ENCODE assay signal across 8 cellular contexts in genomic region chr13:52235900-52236595, GRCh38.
DNase-seq lines count a peak whose midpoint lies in the region; ATAC-seq lines count a peak whose summit lies in the region.
"Not testable (repeated sequence)": the region's sequence is repeated elsewhere in the genome, so short reads cannot be mapped to it uniquely, and the experiment has no call there.

No MANE protein-coding gene starts in this region.

- intact Hi-C loops in left cardiac atrium (cut with DNase I); posterior cingulate gyrus (cut with DNase I): not testable (repeated sequence)

- ATAC-seq in GM18508 (IDR thresholded peaks at IDR 0.05; ENCODE audit: insufficient read depth, unreplicated experiment) (peak; percentile 52), HG02970 (IDR thresholded peaks at IDR 0.05; ENCODE audit: low FRiP score, unreplicated experiment) (peak; percentile 59), left cardiac atrium (peak; percentile 95 to 97)

- peak; percentile 59 for DNase-seq in A172 (ENCODE audit: low spot score)
- peak; percentile 35 for DNase-seq in NCI-H1694 (lab: John Stamatoyannopoulos, UW)
- peak; percentile 5 to 62 for DNase-seq in SW 1271 (lab: John Stamatoyannopoulos, UW)
- peak; percentile 73 for DNase-seq in amniotic epithelial cell (ENCODE audit: low read depth)
- DNase-seq in left cardiac atrium, result peak; percentile 21
- DNase-seq in posterior cingulate gyrus, result peak in 8 of 10 donors; percentile 16 to 93 (median 46)

Comparison
In these comparisons a context has a peak if more than half of its experiments do, and no peak if none do; other contexts are left out.
1. Peak in every context shown above with its lines: DNase-seq and ATAC-seq.
2. DNase-seq: peak in every context shown above with its lines; median percentile 73 in amniotic epithelial cell; 59 in A172; 46 in posterior cingulate gyrus; 35 in NCI-H1694; 34 in SW 1271; 21 in left cardiac atrium.